In genomic region chr11:76444384-76445121, GRCh38 we compare ENCODE assay signal across 1 cellular context.
TF ChIP-seq lines count a peak whose summit lies in the region.

TSS of gene EMSY (plus strand) at chr11:76445018. CDS start at chr11:76446939, 1,921 bp downstream.

TF ChIP-seq in HepG2, 621 proteins besides CTCF, POLR2A, EP300 and RAD21 (continued from another document):
- TF ChIP-seq ZNF18 (CRISPR knock-in tag; IDR thresholded peaks at IDR 0.05; ENCODE audit: insufficient replicate concordance) (no peak), ZSCAN31 (CRISPR knock-in tag; IDR thresholded peaks at IDR 0.05; ENCODE audit: low read depth) (0 out of 2 replicates have a peak, but pooled peaks have one; percentile 3), PHB2 (IDR thresholded peaks at IDR 0.05; ENCODE audit: partially characterized antibody) (no peak), ZBTB33 (CRISPR knock-in tag; IDR thresholded peaks at IDR 0.05) (no peak; the same call in 1 of the 2 replicates), CENPX (CRISPR knock-in tag; IDR thresholded peaks at IDR 0.05) (no peak), JARID2 (CRISPR knock-in tag; IDR thresholded peaks at IDR 0.05; ENCODE audit: insufficient replicate concordance) (no peak), PPARG (CRISPR knock-in tag; conservative IDR thresholded peaks at IDR 0.05) (0 out of 2 replicates have a peak, but pooled peaks have one; percentile 19), ETV6 (CRISPR knock-in tag; conservative IDR thresholded peaks at IDR 0.05) (0 out of 2 replicates have a peak, but pooled peaks have one; percentile 30)
